ENCODE assay signal across 11 cellular contexts in the genomic region with DNA sequence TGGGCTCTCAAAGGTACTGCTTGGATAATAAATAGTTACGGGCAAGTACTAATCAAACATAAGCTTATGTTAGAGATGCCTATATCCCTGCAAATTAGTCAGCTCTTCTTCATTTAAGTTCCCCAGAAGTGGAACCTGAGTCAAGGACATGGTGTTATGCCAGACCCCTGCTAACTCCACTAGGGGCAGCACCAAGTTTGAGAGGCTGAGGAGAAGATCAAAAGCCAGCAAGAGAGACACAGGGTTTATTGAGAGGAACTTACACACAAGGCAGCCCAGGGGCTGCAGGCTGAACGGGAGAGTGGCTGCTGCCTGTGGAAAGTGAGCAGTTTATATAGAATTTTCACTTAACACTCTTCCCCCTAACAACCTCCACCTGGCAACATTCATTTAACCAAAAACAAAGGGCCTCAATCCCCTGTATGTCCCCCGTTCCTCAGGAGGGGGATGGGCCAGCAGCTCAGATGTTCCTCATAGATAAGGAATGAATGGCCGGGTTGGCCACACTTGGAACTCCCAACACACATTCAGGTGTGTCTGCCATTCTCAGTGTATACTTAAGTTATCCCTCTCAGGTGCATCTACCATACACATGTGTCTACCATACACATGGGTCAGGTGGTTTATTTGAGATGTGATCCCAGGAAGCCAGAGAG.
DNase-seq lines count a peak whose midpoint lies in the region; ATAC-seq and TF ChIP-seq lines count a peak whose summit lies in the region.
"Had no signal": no experiment of that assay in that cellular context is flagged by ENCODE, and none has a peak within 500 bp of the region (broad histone marks: within the 10 kb centered on the region; RNA-seq: fewer than 3 reads in every experiment).

No MANE protein-coding gene starts in this region.

- no peak overlapping the region for H4K8ac ChIP-seq in IMR-90 (ENCODE audit: low read depth in 2 of 2, low read length in 2 of 2)

- TF ChIP-seq POLR2A in IMR-90 (IDR thresholded peaks at IDR 0.05; ENCODE audit: low read depth, low read length) = no peak

- no peak overlapping the region for H3K4me3 Mint-ChIP-seq in stimulated activated effector memory CD8-positive, alpha-beta T cell treated with anti-CD3 and anti-CD28 coated beads, Interleukin-12 subunit alpha, Interleukin-12 subunit beta, amount 100 ng/mL, for 72 hours
- H3K4me3 Mint-ChIP-seq in immature natural killer cell = no peak overlapping the region
- H3K4me3 Mint-ChIP-seq: T-helper 1 cell treated with Interleukin-12 subunit alpha and Interleukin-12 subunit beta and Interleukin-4 antibody, amounts not matched to agents 30 μg/mL and 1 μg/mL, for 36 hours had no signal

- H2AK5ac ChIP-seq in IMR-90 (ENCODE audit: low read depth, low read length) = no peak overlapping the region

- ATAC-seq in IMR-90 (ENCODE audit: low read depth) = peak; percentile 69
- ATAC-seq in stimulated activated effector memory CD8-positive, alpha-beta T cell treated with anti-CD3 and anti-CD28 coated beads, Interleukin-12 subunit alpha, Interleukin-12 subunit beta, amount 100 ng/mL, for 72 hours = peak; percentile 45

- H3K56ac ChIP-seq in IMR-90 (ENCODE audit: extremely low read depth, insufficient read depth, low read length) = no peak overlapping the region

- no peaks in the 10 kb centered on the region for H3K27me3 ChIP-seq in IMR-90 (ENCODE audit: control insufficient read depth, insufficient read depth, low read length)
- H3K27me3 ChIP-seq: BLaER1 had no signal

- no peak overlapping the region for H3K9ac ChIP-seq in IMR-90 (ENCODE audit: low read depth, low read length)
- H3K9ac ChIP-seq: BLaER1 had no signal

- no CpG with 5 or more reads among the region's 4 CpGs for WGBS in IMR-90 (ENCODE audit: extremely low coverage in 2 of 2, insufficient read length in 1 of 2), 2 experiments

- no peaks in the 10 kb centered on the region for H3K9me1 ChIP-seq in IMR-90 (ENCODE audit: insufficient read depth, low read length)

- H3K4me2 ChIP-seq in IMR-90 (ENCODE audit: low read depth, low read length) = peak overlapping the region; percentile 49; the same call in 1 of the 2 replicates
- H3K4me2 ChIP-seq: BLaER1 had no signal

- BruUV-seq in IMR-90 (replicated peaks; lab: Mats Ljungman, UMichigan) = no TSS peak

- POLR2A ChIA-PET in IMR-90 (lab: Charles Lee; ENCODE audit: unreplicated experiment) = no interaction called here

- H3K9me3 ChIP-seq in IMR-90 (ENCODE audit: control insufficient read depth, insufficient read depth, low read length) = no peaks in the 10 kb centered on the region
- H3K9me3 ChIP-seq: BLaER1 had no signal

- H3K27ac Mint-ChIP-seq in stimulated activated effector memory CD8-positive, alpha-beta T cell treated with anti-CD3 and anti-CD28 coated beads, Interleukin-12 subunit alpha, Interleukin-12 subunit beta, amount 100 ng/mL, for 72 hours = no peak overlapping the region
- no peak overlapping the region for H3K27ac Mint-ChIP-seq in immature natural killer cell
- H3K27ac Mint-ChIP-seq: T-helper 1 cell treated with Interleukin-12 subunit alpha and Interleukin-12 subunit beta and Interleukin-4 antibody, amounts not matched to agents 30 μg/mL and 1 μg/mL, for 36 hours had no signal

- H3K79me1 ChIP-seq in IMR-90 (ENCODE audit: low read depth in 1 of 2, low read length in 2 of 2) = no peaks in the 10 kb centered on the region

- CTCF ChIA-PET in IMR-90 (lab: Yijun Ruan, JAX) = interaction anchor here (0.5 to 1.5 kb wide), 3 partner anchors 12 to 71 kb away, joined by 3 to 5 read pairs (median 3); no protein-coding TSS in a partner anchor

- no peaks in the 10 kb centered on the region for H3K36me3 ChIP-seq in IMR-90 (ENCODE audit: control insufficient read depth, insufficient read depth, low read length)
- H3K36me3 ChIP-seq: BLaER1 had no signal

- peaks cover 2% of the 10 kb centered on the region; the same call in 1 of the 2 replicates for H3K4me1 ChIP-seq in IMR-90 (ENCODE audit: control insufficient read depth, insufficient read depth, low read length)
- H3K4me1 ChIP-seq: BLaER1 had no signal

- no peak overlapping the region for H3K23ac ChIP-seq in IMR-90 (ENCODE audit: low read depth, low read length)

- H3K4me3 ChIP-seq in IMR-90 (ENCODE audit: insufficient read depth, low read depth, low read length) = no peak overlapping the region
- no peak overlapping the region for H3K4me3 ChIP-seq in epithelial cell of proximal tubule (ENCODE audit: low read depth, low read length)
- H3K4me3 ChIP-seq: BLaER1 had no signal

- no peak overlapping the region for H2BK120ac ChIP-seq in IMR-90 (ENCODE audit: low read depth, low read length)

- no peaks in the 10 kb centered on the region for H3K4me1 Mint-ChIP-seq in stimulated activated effector memory CD8-positive, alpha-beta T cell treated with anti-CD3 and anti-CD28 coated beads, Interleukin-12 subunit alpha, Interleukin-12 subunit beta, amount 100 ng/mL, for 72 hours
- H3K4me1 Mint-ChIP-seq in immature natural killer cell = no peaks in the 10 kb centered on the region

- peaks cover 3 to 4% (median 3%) of the 10 kb centered on the region in 3 donors for H3K27me3 Mint-ChIP-seq in immature natural killer cell (ENCODE audit: low read depth in 3 of 3)

- TF ChIP-seq RAD21 in IMR-90 (IDR thresholded peaks at IDR 0.05; ENCODE audit: low read length) = no peak

- H2BK5ac ChIP-seq in IMR-90 (ENCODE audit: low read depth, low read length, poor library complexity, severe bottlenecking) = peak overlapping the region; percentile 23

- TF ChIP-seq CTCF in IMR-90 (conservative IDR thresholded peaks at IDR 0.05; ENCODE audit: low read depth, low read length) (peak; percentile 44), epithelial cell of proximal tubule (conservative IDR thresholded peaks at IDR 0.05; ENCODE audit: low read depth, low read length) (peak; percentile 59)

- dilution Hi-C loops in IMR-90 (cut with HindIII; ENCODE audit: low sequenced_read_pairs, unreplicated experiment) = no loop called here

- no peaks in the 10 kb centered on the region for H4K20me1 ChIP-seq in IMR-90 (ENCODE audit: insufficient read depth, low read length)
- H4K20me1 ChIP-seq: BLaER1 had no signal

- H3K9me3 Mint-ChIP-seq in stimulated activated effector memory CD8-positive, alpha-beta T cell treated with anti-CD3 and anti-CD28 coated beads, Interleukin-12 subunit alpha, Interleukin-12 subunit beta, amount 100 ng/mL, for 72 hours = no peaks in the 10 kb centered on the region
- no peaks in the 10 kb centered on the region for H3K9me3 Mint-ChIP-seq in immature natural killer cell
- H3K9me3 Mint-ChIP-seq: T-helper 1 cell treated with Interleukin-12 subunit alpha and Interleukin-12 subunit beta and Interleukin-4 antibody, amounts not matched to agents 30 μg/mL and 1 μg/mL, for 36 hours had no signal

- in situ Hi-C loops in IMR-90 (cut with MboI; ENCODE audit: low sequenced_read_pairs) = no loop called here

- peak overlapping the region; percentile 43 for H4K5ac ChIP-seq in IMR-90 (ENCODE audit: low read depth, low read length)

- peak overlapping the region; percentile 59; the same call in 1 of the 2 replicates for H3K27ac ChIP-seq in IMR-90 (ENCODE audit: insufficient read depth, low read length)
- H3K27ac ChIP-seq: BLaER1 had no signal

- H3K4ac ChIP-seq in IMR-90 (ENCODE audit: low read depth, low read length) = no peak overlapping the region

- H4K91ac ChIP-seq in IMR-90 (ENCODE audit: insufficient read depth, low read depth, low read length) = no peak overlapping the region

- H2BK15ac ChIP-seq in IMR-90 (ENCODE audit: low read depth, low read length) = no peak overlapping the region

- H3K14ac ChIP-seq in IMR-90 (replicated peaks; ENCODE audit: low read depth, low read length) = no peak overlapping the region

- no peaks in the 10 kb centered on the region for H3K36me3 Mint-ChIP-seq in stimulated activated effector memory CD8-positive, alpha-beta T cell treated with anti-CD3 and anti-CD28 coated beads, Interleukin-12 subunit alpha, Interleukin-12 subunit beta, amount 100 ng/mL, for 72 hours
- H3K36me3 Mint-ChIP-seq in immature natural killer cell = no peaks in the 10 kb centered on the region

- H2AFZ ChIP-seq in IMR-90 (replicated peaks; ENCODE audit: low read length, poor library complexity) = no peak overlapping the region

- peak; percentile 34 for DNase-seq in NCI-H82 (lab: John Stamatoyannopoulos, UW)
- no peak for DNase-seq in NCI-H82 treated with DMSO at 0.1 percent for 48 hours (lab: John Stamatoyannopoulos, UW; ENCODE audit: unreplicated experiment)
- peak; percentile 18 for DNase-seq in IMR-90
- DNase-seq in epithelial cell of proximal tubule (ENCODE audit: low read depth) = peak; percentile 13
- DNase-seq in stimulated activated effector memory CD8-positive, alpha-beta T cell treated with anti-CD3 and anti-CD28 coated beads, Interleukin-12 subunit alpha, Interleukin-12 subunit beta, amount 100 ng/mL, for 72 hours (ENCODE audit: low spot score in 2 of 2) = no peak
- no peak for DNase-seq in activated T-cell treated with anti-CD3 and anti-CD28 coated beads for 4 hours
- DNase-seq in immature natural killer cell = no peak
- DNase-seq in NCI-H345 (lab: John Stamatoyannopoulos, UW) = no peak
- DNase-seq: left cardiac atrium had no signal

- no peak overlapping the region for H2AK9ac ChIP-seq in IMR-90 (replicated peaks; ENCODE audit: low read depth, low read length, poor library complexity)

- intact Hi-C loops in IMR-90 (cut with micrococcal nuclease) = no loop called here

- H2BK20ac ChIP-seq in IMR-90 (ENCODE audit: low read depth, low read length) = no peak overlapping the region

- peak overlapping the region; percentile 33; the same call in 1 of the 2 replicates for H3K18ac ChIP-seq in IMR-90 (ENCODE audit: low read depth, low read length)

TF ChIP-seq in IMR-90, 13 proteins besides CTCF, POLR2A, EP300 and RAD21 (continues in another document):
- TF ChIP-seq MAZ (IDR thresholded peaks at IDR 0.05; ENCODE audit: borderline replicate concordance, low read depth, low read length) (no peak), MXI1 (IDR thresholded peaks at IDR 0.05; ENCODE audit: borderline replicate concordance, low read depth, low read length) (no peak), RCOR1 (IDR thresholded peaks at IDR 0.05; ENCODE audit: insufficient replicate concordance, low read length) (no peak), FOS (IDR thresholded peaks at IDR 0.05; ENCODE audit: low read depth, low read length) (no peak), CEBPB (IDR thresholded peaks at IDR 0.05; ENCODE audit: low read depth, low read length) (no peak), MAFK (IDR thresholded peaks at IDR 0.05; ENCODE audit: low read depth, low read length) (no peak), SMC3 (IDR thresholded peaks at IDR 0.05; ENCODE audit: low read depth, low read length) (no peak)
- TF ChIP-seq, protein P1, sequence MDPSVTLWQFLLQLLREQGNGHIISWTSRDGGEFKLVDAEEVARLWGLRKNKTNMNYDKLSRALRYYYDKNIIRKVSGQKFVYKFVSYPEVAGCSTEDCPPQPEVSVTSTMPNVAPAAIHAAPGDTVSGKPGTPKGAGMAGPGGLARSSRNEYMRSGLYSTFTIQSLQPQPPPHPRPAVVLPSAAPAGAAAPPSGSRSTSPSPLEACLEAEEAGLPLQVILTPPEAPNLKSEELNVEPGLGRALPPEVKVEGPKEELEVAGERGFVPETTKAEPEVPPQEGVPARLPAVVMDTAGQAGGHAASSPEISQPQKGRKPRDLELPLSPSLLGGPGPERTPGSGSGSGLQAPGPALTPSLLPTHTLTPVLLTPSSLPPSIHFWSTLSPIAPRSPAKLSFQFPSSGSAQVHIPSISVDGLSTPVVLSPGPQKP (IDR thresholded peaks at IDR 0.05; ENCODE audit: borderline replicate concordance, low read depth, low read length) = no peak

Comparison
In these comparisons a context has a peak if more than half of its experiments do, and no peak if none do; other contexts are left out.
1. DNase-seq: peak in NCI-H82 (single experiment), IMR-90 (single experiment) and epithelial cell of proximal tubule (single experiment); none in NCI-H82 treated with DMSO at 0.1 percent for 48 hours (single experiment), stimulated activated effector memory CD8-positive, alpha-beta T cell treated with anti-CD3 and anti-CD28 coated beads, Interleukin-12 subunit alpha, Interleukin-12 subunit beta, amount 100 ng/mL, for 72 hours (0 of 2), activated T-cell treated with anti-CD3 and anti-CD28 coated beads for 4 hours (single experiment), immature natural killer cell (0 of 3) and NCI-H345 (single experiment).